ENCODE assay signal across 8 cellular contexts in the genomic region with DNA sequence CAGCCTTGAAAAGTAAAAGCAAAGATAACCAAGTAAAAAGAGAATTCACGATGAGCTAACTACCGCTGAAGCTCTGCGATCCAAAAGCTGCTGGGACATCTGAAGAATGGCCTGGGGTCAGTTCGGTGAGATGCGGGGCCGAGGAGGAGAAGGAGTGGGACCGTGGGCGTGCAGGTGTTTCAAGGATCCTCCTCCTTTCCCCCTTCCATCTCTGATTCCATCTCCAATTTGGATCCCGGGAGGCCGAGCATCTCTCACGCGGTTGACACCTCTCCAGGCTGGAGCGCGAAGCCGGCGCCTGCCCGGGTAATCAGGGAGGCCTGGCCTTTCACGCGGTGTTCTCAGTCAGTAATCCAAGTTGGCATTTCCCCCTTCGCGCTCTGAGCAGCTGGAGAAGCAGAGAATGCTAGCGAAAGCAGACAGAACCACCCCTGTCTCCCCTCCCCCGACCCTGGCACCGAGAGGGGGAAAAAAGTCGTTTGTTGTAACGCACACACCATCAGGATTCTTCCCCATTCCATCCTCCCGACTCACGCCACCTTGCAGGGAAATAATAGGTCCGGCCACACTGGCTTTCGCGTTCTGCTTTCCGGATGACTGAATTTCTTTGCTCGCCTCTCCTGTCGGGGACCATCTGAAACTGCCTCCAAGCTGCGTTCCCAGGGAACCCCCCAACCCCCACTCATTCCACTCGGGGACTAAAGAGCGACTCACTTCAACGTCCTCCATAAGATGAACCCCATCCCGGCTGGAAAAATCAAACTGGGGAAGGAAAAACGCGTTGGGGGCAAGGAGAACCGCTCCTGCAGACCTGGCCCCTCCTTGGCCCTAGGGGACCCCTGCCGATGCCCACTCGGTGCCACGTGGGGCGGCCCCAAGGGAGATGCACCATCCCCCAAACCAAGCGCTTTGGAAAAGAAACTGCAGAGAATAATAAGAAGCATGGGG. TPM values are rescaled to one million over a fixed set of nuclear protein-coding genes. Genes with fewer than 3 reads are reported as not detected.
DNase-seq lines count a peak whose midpoint lies in the region; ATAC-seq and TF ChIP-seq lines count a peak whose summit lies in the region.

No MANE protein-coding gene starts in this region.

- H3K27ac Mint-ChIP-seq in activated naive CD4-positive, alpha-beta T cell treated with anti-CD3 and anti-CD28 coated beads for 36 hours, result no peak overlapping the region
- H3K27ac Mint-ChIP-seq in activated naive CD4-positive, alpha-beta T cell treated with anti-CD3 and anti-CD28 coated beads, Interleukin-2, amount 50 U/mL, for 72 hours, result peak overlapping the region in 1 of 2 donors; percentile 54
- H3K27ac Mint-ChIP-seq in WTC11, result no peak overlapping the region

- H3K27me3 ChIP-seq in iPS-15b (ENCODE audit: control insufficient read depth, insufficient read depth, low read length) (peaks cover 99% of the 10 kb centered on the region), tibial artery (peaks cover under 1 to 79% of the 10 kb centered on the region in 2 donors), HAP-1 (ENCODE audit: low read depth) (no peaks in the 10 kb centered on the region)

- peak; percentile 17 for DNase-seq in activated naive CD4-positive, alpha-beta T cell treated with anti-CD3 and anti-CD28 coated beads for 36 hours
- no peak for DNase-seq in activated naive CD4-positive, alpha-beta T cell treated with anti-CD3 and anti-CD28 coated beads, Interleukin-2, amount 50 U/mL, for 72 hours (ENCODE audit: low spot score in 2 of 2)
- DNase-seq in WTC11 (ENCODE audit: low spot score), result peak; percentile 35
- DNase-seq in tibial artery, result no peak
- no peak for DNase-seq in SIG-M5 (lab: John Stamatoyannopoulos, UW)
- DNase-seq in HAP-1 (ENCODE audit: low spot score in 2 of 2), result no peak
- no peak for DNase-seq in cortex of kidney (lab: John Stamatoyannopoulos, UW)

- no peaks in the 10 kb centered on the region for H3K36me3 Mint-ChIP-seq in activated naive CD4-positive, alpha-beta T cell treated with anti-CD3 and anti-CD28 coated beads for 36 hours (ENCODE audit: low read depth)
- H3K36me3 Mint-ChIP-seq in activated naive CD4-positive, alpha-beta T cell treated with anti-CD3 and anti-CD28 coated beads, Interleukin-2, amount 50 U/mL, for 72 hours, result peaks cover 12 to 14% of the 10 kb centered on the region in 2 donors
- no peaks in the 10 kb centered on the region for H3K36me3 Mint-ChIP-seq in WTC11

- intact Hi-C loops in activated naive CD4-positive, alpha-beta T cell treated with anti-CD3 and anti-CD28 coated beads for 36 hours (cut with micrococcal nuclease), result loop anchor here (5.0 kb wide), 1 partner anchor 1887 kb away; a partner anchor contains a TSS
- intact Hi-C loops in tibial artery (cut with DNase I; ENCODE audit: low total_unique reads), result no loop called here

- peaks cover 31% of the 10 kb centered on the region for H3K4me1 Mint-ChIP-seq in activated naive CD4-positive, alpha-beta T cell treated with anti-CD3 and anti-CD28 coated beads for 36 hours (ENCODE audit: low read depth)
- peaks cover 41% of the 10 kb centered on the region for H3K4me1 Mint-ChIP-seq in WTC11

- no peak for ATAC-seq in activated naive CD4-positive, alpha-beta T cell treated with anti-CD3 and anti-CD28 coated beads, Interleukin-2, amount 50 U/mL, for 72 hours
- peak; percentile 7 for ATAC-seq in WTC11

- no peaks in the 10 kb centered on the region for H3K9me3 ChIP-seq in iPS-15b (ENCODE audit: control insufficient read depth, insufficient read depth, low read length)
- H3K9me3 ChIP-seq in tibial artery, result no peaks in the 10 kb centered on the region
- no peaks in the 10 kb centered on the region for H3K9me3 ChIP-seq in HAP-1

- no peak overlapping the region for H3K27ac ChIP-seq in tibial artery

- H3K4me1 ChIP-seq in iPS-15b (ENCODE audit: control insufficient read depth, insufficient read depth, low read length) (peaks cover 17% of the 10 kb centered on the region), tibial artery (peaks cover 0 to 30% (median 23%) of the 10 kb centered on the region in 4 donors), HAP-1 (peaks cover 16% of the 10 kb centered on the region)

- no peaks in the 10 kb centered on the region for H3K36me3 ChIP-seq in iPS-15b (ENCODE audit: control insufficient read depth, insufficient read depth, low read length)
- no peaks in the 10 kb centered on the region for H3K36me3 ChIP-seq in tibial artery
- H3K36me3 ChIP-seq in HAP-1 (replicated peaks), result no peaks in the 10 kb centered on the region

- in situ Hi-C loops in HAP-1 (cut with MboI; ENCODE audit: low sequenced_read_pairs), result no loop called here

- peak overlapping the region; percentile 39 for H3K4me3 Mint-ChIP-seq in activated naive CD4-positive, alpha-beta T cell treated with anti-CD3 and anti-CD28 coated beads for 36 hours
- H3K4me3 Mint-ChIP-seq in WTC11, result peak overlapping the region; percentile 59

- CTCF ChIA-PET in activated naive CD4-positive, alpha-beta T cell treated with anti-CD3 and anti-CD28 coated beads for 36 hours (lab: Charles Lee), result interaction anchor here (0.8 to 1.3 kb wide), 6 partner anchors 9 to 15 kb away, joined by 3 to 4 read pairs (median 3); no protein-coding TSS in a partner anchor
- CTCF ChIA-PET in WTC11 (lab: Charles Lee), result interaction anchor here (0.6 to 5.6 kb wide), 4 partner anchors 7 to 410 kb away, joined by 4 to 91 read pairs (median 5); no protein-coding TSS in a partner anchor

- POLR2A ChIA-PET in WTC11 (lab: Charles Lee), result interaction anchor here (0.6 kb wide), 1 partner anchor 47 kb away, joined by 4 read pairs; no protein-coding TSS in a partner anchor

- no peaks in the 10 kb centered on the region for H3K9me3 Mint-ChIP-seq in activated naive CD4-positive, alpha-beta T cell treated with anti-CD3 and anti-CD28 coated beads for 36 hours
- peaks cover 6 to 7% of the 10 kb centered on the region in 2 donors for H3K9me3 Mint-ChIP-seq in activated naive CD4-positive, alpha-beta T cell treated with anti-CD3 and anti-CD28 coated beads, Interleukin-2, amount 50 U/mL, for 72 hours
- H3K9me3 Mint-ChIP-seq in WTC11, result no peaks in the 10 kb centered on the region

- peak overlapping the region; percentile 37 for H3K4me3 ChIP-seq in iPS-15b (ENCODE audit: low read depth, low read length)
- peak overlapping the region; percentile 18 to 21 for H3K4me3 ChIP-seq in tibial artery
- H3K4me3 ChIP-seq in HAP-1, result no peak overlapping the region

- TF ChIP-seq CTCF in WTC11 (IDR thresholded peaks at IDR 0.05), result no peak
- TF ChIP-seq CTCF in tibial artery (IDR thresholded peaks at IDR 0.05), result no peak

- peaks cover 74% of the 10 kb centered on the region for H3K27me3 Mint-ChIP-seq in activated naive CD4-positive, alpha-beta T cell treated with anti-CD3 and anti-CD28 coated beads for 36 hours (ENCODE audit: low read depth)
- H3K27me3 Mint-ChIP-seq in WTC11 (ENCODE audit: low read depth), result peaks cover 97% of the 10 kb centered on the region

- H3K9ac ChIP-seq in iPS-15b (ENCODE audit: low read depth, low read length), result no peak overlapping the region

TF ChIP-seq in WTC11, 78 proteins besides CTCF, POLR2A, EP300 and RAD21 (continues in another document):
- no peak for TF ChIP-seq NR1H2 (CRISPR knock-in tag; IDR thresholded peaks at IDR 0.05)
- no peak for TF ChIP-seq KAT7 (CRISPR knock-in tag; IDR thresholded peaks at IDR 0.05; ENCODE audit: borderline replicate concordance)
- TF ChIP-seq, protein P1, sequence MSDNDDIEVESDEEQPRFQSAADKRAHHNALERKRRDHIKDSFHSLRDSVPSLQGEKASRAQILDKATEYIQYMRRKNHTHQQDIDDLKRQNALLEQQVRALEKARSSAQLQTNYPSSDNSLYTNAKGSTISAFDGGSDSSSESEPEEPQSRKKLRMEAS (CRISPR knock-in tag; IDR thresholded peaks at IDR 0.05), result peak; percentile 59; the same call in 1 of the 2 replicates
- TF ChIP-seq SMAD4 (CRISPR knock-in tag; IDR thresholded peaks at IDR 0.05), result no peak
- no peak for TF ChIP-seq NFYB (CRISPR knock-in tag; conservative IDR thresholded peaks at IDR 0.05; ENCODE audit: low read depth)
- TF ChIP-seq, protein P2, sequence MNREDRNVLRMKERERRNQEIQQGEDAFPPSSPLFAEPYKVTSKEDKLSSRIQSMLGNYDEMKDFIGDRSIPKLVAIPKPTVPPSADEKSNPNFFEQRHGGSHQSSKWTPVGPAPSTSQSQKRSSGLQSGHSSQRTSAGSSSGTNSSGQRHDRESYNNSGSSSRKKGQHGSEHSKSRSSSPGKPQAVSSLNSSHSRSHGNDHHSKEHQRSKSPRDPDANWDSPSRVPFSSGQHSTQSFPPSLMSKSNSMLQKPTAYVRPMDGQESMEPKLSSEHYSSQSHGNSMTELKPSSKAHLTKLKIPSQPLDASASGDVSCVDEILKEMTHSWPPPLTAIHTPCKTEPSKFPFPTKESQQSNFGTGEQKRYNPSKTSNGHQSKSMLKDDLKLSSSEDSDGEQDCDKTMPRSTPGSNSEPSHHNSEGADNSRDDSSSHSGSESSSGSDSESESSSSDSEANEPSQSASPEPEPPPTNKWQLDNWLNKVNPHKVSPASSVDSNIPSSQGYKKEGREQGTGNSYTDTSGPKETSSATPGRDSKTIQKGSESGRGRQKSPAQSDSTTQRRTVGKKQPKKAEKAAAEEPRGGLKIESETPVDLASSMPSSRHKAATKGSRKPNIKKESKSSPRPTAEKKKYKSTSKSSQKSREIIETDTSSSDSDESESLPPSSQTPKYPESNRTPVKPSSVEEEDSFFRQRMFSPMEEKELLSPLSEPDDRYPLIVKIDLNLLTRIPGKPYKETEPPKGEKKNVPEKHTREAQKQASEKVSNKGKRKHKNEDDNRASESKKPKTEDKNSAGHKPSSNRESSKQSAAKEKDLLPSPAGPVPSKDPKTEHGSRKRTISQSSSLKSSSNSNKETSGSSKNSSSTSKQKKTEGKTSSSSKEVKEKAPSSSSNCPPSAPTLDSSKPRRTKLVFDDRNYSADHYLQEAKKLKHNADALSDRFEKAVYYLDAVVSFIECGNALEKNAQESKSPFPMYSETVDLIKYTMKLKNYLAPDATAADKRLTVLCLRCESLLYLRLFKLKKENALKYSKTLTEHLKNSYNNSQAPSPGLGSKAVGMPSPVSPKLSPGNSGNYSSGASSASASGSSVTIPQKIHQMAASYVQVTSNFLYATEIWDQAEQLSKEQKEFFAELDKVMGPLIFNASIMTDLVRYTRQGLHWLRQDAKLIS (CRISPR knock-in tag; IDR thresholded peaks at IDR 0.05; ENCODE audit: borderline replicate concordance), result no peak
- TF ChIP-seq, protein P3, sequence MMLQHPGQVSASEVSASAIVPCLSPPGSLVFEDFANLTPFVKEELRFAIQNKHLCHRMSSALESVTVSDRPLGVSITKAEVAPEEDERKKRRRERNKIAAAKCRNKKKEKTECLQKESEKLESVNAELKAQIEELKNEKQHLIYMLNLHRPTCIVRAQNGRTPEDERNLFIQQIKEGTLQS (CRISPR knock-in tag; conservative IDR thresholded peaks at IDR 0.05), result no peak

RNA-seq across cellular contexts. Expression of a gene that starts 6.5 kb away (rescaled TPM):
- total RNA-seq in activated naive CD4-positive, alpha-beta T cell treated with anti-CD3 and anti-CD28 coated beads for 36 hours, result under 1 TPM in 1 of 2 experiments, not detected in 1; 0.14 TPM
- total RNA-seq in activated naive CD4-positive, alpha-beta T cell treated with anti-CD3 and anti-CD28 coated beads, Interleukin-2, amount 50 U/mL, for 72 hours, result under 1 TPM in 1 of 2 donors, not detected in 1; 0.10 TPM
- 0.09 TPM in 2 of 3 replicates, not detected in the other for total RNA-seq in WTC11 (2021)

Comparison
In these comparisons a context has a peak if more than half of its experiments do, and no peak if none do; other contexts are left out.
1. DNase-seq: peak in activated naive CD4-positive, alpha-beta T cell treated with anti-CD3 and anti-CD28 coated beads for 36 hours (single experiment) and WTC11 (single experiment); none in activated naive CD4-positive, alpha-beta T cell treated with anti-CD3 and anti-CD28 coated beads, Interleukin-2, amount 50 U/mL, for 72 hours (0 of 2), tibial artery (0 of 2), SIG-M5 (single experiment), HAP-1 (0 of 2) and cortex of kidney (single experiment).